ENCODE assay signal across 24 cellular contexts in genomic region chr6:167575201-167575696, GRCh38.
DNase-seq lines count a peak whose midpoint lies in the region; ATAC-seq, FAIRE-seq and TF ChIP-seq lines count a peak whose summit lies in the region.
"Had no signal": no experiment of that assay in that cellular context is flagged by ENCODE, and none has a peak within 500 bp of the region (broad histone marks: within the 10 kb centered on the region; RNA-seq: fewer than 3 reads in every experiment).

No MANE protein-coding gene starts in this region.

- 89 to 93% (median 92%) methylated on average over 20 to 22 of the region's 22 CpGs for WGBS in spleen, 5 donors

- no peak overlapping the region for H3K27ac ChIP-seq in astrocyte (ENCODE audit: low read depth, low read length)
- peak overlapping the region in 7 of 8 donors; percentile 63 to 77 (median 75) for H3K27ac ChIP-seq in spleen

- DNase-seq in DMS153 (lab: John Stamatoyannopoulos, UW): peak; percentile 71
- DNase-seq in astrocyte (ENCODE audit: low read depth): no peak
- peak; percentile 68 for DNase-seq in left kidney (ENCODE audit: low read depth, low spot score)
- DNase-seq in spleen: no peak
- no peak for DNase-seq in activated CD4-positive, alpha-beta T cell treated with anti-CD3 and anti-CD28 coated beads, Interleukin-2, amount 10 ng/mL, durations not matched to agents 7 days and 5 days
- DNase-seq in progenitor cell of endocrine pancreas (ENCODE audit: low spot score, unreplicated experiment): no peak
- DNase-seq in NCI-H2196 (lab: John Stamatoyannopoulos, UW; ENCODE audit: unreplicated experiment): no peak
- DNase-seq: activated CD4-positive, CD25-positive, alpha-beta regulatory T cell; activated CD8-positive, alpha-beta T cell treated with anti-CD3 and anti-CD28 coated beads for 36 hours; activated gamma-delta T cell; activated naive CD8-positive, alpha-beta T cell treated with anti-CD3 and anti-CD28 coated beads, Interleukin-2, amount 50 U/mL, for 24 hours; cortex of kidney; DMS 273 treated with DMSO at 0.1 percent for 48 hours; GDM1; H9; NCI-H146; nephron progenitor cell; stimulated activated CD4-positive, alpha-beta T cell treated with anti-CD3 and anti-CD28 coated beads, Interleukin-4, amount 100 ng/mL, for 1 hour; stimulated activated naive CD4-positive, alpha-beta T cell treated with Interleukin-2 at 50 U/mL for 16 hours; SW 1271 had no signal

- H3K36me3 Mint-ChIP-seq in astrocyte (ENCODE audit: low read depth, unreplicated experiment) (peaks cover 3% of the 10 kb centered on the region), progenitor cell of endocrine pancreas (ENCODE audit: insufficient read depth) (no peaks in the 10 kb centered on the region)
- H3K36me3 Mint-ChIP-seq in activated CD4-positive, alpha-beta T cell treated with anti-CD3 and anti-CD28 coated beads, Interleukin-2, amount 10 ng/mL, durations not matched to agents 7 days and 5 days (ENCODE audit: low read depth): no peaks in the 10 kb centered on the region

- peak overlapping the region; percentile 70 for H3K4me2 ChIP-seq in astrocyte (ENCODE audit: low read length)

- H3K9me3 ChIP-seq in astrocyte (ENCODE audit: insufficient read depth, low read depth, low read length): no peaks in the 10 kb centered on the region
- no peaks in the 10 kb centered on the region for H3K9me3 ChIP-seq in spleen
- H3K9me3 ChIP-seq: heart right ventricle, tibial nerve had no signal

- no peak for FAIRE-seq in astrocyte (lab: Jason Lieb, UNC)

- H4K20me1 ChIP-seq in astrocyte (ENCODE audit: insufficient read depth, low read length): no peaks in the 10 kb centered on the region

- peaks cover 46% of the 10 kb centered on the region for H3K27me3 Mint-ChIP-seq in astrocyte (ENCODE audit: low read depth, unreplicated experiment)
- no peaks in the 10 kb centered on the region for H3K27me3 Mint-ChIP-seq in activated CD4-positive, alpha-beta T cell treated with anti-CD3 and anti-CD28 coated beads, Interleukin-2, amount 10 ng/mL, durations not matched to agents 7 days and 5 days
- H3K27me3 Mint-ChIP-seq in progenitor cell of endocrine pancreas: peaks cover 7% of the 10 kb centered on the region

- peaks cover 3% of the 10 kb centered on the region for H3K9me3 Mint-ChIP-seq in astrocyte (ENCODE audit: unreplicated experiment)
- H3K9me3 Mint-ChIP-seq in activated CD4-positive, alpha-beta T cell treated with anti-CD3 and anti-CD28 coated beads, Interleukin-2, amount 10 ng/mL, durations not matched to agents 7 days and 5 days: no peaks in the 10 kb centered on the region
- H3K9me3 Mint-ChIP-seq in progenitor cell of endocrine pancreas (ENCODE audit: low read depth): no peaks in the 10 kb centered on the region
- H3K9me3 Mint-ChIP-seq: activated CD8-positive, alpha-beta T cell treated with anti-CD3 and anti-CD28 coated beads for 36 hours; activated naive CD8-positive, alpha-beta T cell treated with anti-CD3 and anti-CD28 coated beads, Interleukin-2, amount 50 U/mL, for 24 hours; H9; nephron progenitor cell had no signal

- no peak overlapping the region for H3K27ac Mint-ChIP-seq in astrocyte (ENCODE audit: unreplicated experiment)
- H3K27ac Mint-ChIP-seq in activated CD4-positive, alpha-beta T cell treated with anti-CD3 and anti-CD28 coated beads, Interleukin-2, amount 10 ng/mL, durations not matched to agents 7 days and 5 days: no peak overlapping the region
- no peak overlapping the region for H3K27ac Mint-ChIP-seq in progenitor cell of endocrine pancreas
- H3K27ac Mint-ChIP-seq: activated CD8-positive, alpha-beta T cell treated with anti-CD3 and anti-CD28 coated beads for 36 hours; activated naive CD8-positive, alpha-beta T cell treated with anti-CD3 and anti-CD28 coated beads, Interleukin-2, amount 50 U/mL, for 24 hours; H9; nephron progenitor cell had no signal

- POLR2A ChIA-PET in activated CD4-positive, alpha-beta T cell treated with anti-CD3 and anti-CD28 coated beads, Interleukin-2, amount 10 ng/mL, durations not matched to agents 7 days and 5 days (lab: Charles Lee): no interaction called here

- H3K4me1 Mint-ChIP-seq in astrocyte (ENCODE audit: low read depth, unreplicated experiment) (no peaks in the 10 kb centered on the region), progenitor cell of endocrine pancreas (ENCODE audit: low read depth) (peaks cover 26% of the 10 kb centered on the region)
- H3K4me1 Mint-ChIP-seq in activated CD4-positive, alpha-beta T cell treated with anti-CD3 and anti-CD28 coated beads, Interleukin-2, amount 10 ng/mL, durations not matched to agents 7 days and 5 days: no peaks in the 10 kb centered on the region
- H3K4me1 Mint-ChIP-seq: activated naive CD8-positive, alpha-beta T cell treated with anti-CD3 and anti-CD28 coated beads, Interleukin-2, amount 50 U/mL, for 24 hours had no signal

- H3K4me3 ChIP-seq in astrocyte (ENCODE audit: insufficient read depth, low read depth, low read length) (no peak overlapping the region), spleen (no peak overlapping the region)
- H3K4me3 ChIP-seq: tibial nerve had no signal

- ATAC-seq in HG03460 (IDR thresholded peaks at IDR 0.05; ENCODE audit: unreplicated experiment): no peak
- ATAC-seq: activated CD8-positive, alpha-beta T cell treated with anti-CD3 and anti-CD28 coated beads for 36 hours; activated naive CD8-positive, alpha-beta T cell treated with anti-CD3 and anti-CD28 coated beads, Interleukin-2, amount 50 U/mL, for 24 hours; left lobe of liver had no signal

- TF ChIP-seq POLR2A in spleen (IDR thresholded peaks at IDR 0.05): no peak

- H3K79me2 ChIP-seq in astrocyte (ENCODE audit: insufficient read depth, low read length): no peaks in the 10 kb centered on the region

- H3K27me3 ChIP-seq in astrocyte (ENCODE audit: insufficient read depth, low read length) (peaks cover 3% of the 10 kb centered on the region), spleen (replicated peaks in 1 of 7) (no peaks in the 10 kb centered on the region)
- H3K27me3 ChIP-seq: heart right ventricle, tibial nerve had no signal

- intact Hi-C loops in spleen (cut with DNase I; ENCODE audit: low total_unique reads): no loop called here

- H2AFZ ChIP-seq in astrocyte (ENCODE audit: low read depth, low read length): peak overlapping the region; percentile 71

- TF ChIP-seq CTCF in astrocyte (IDR thresholded peaks at IDR 0.05; ENCODE audit: insufficient read depth, low read depth, low read length) (no peak), spleen (IDR thresholded peaks at IDR 0.05 in 8 of 11, conservative IDR thresholded peaks at IDR 0.05 in 3 of 11) (no peak), progenitor cell of endocrine pancreas (IDR thresholded peaks at IDR 0.05; ENCODE audit: unreplicated experiment) (no peak)

- H3K4me3 Mint-ChIP-seq in astrocyte (ENCODE audit: unreplicated experiment): no peak overlapping the region
- H3K4me3 Mint-ChIP-seq in activated CD4-positive, alpha-beta T cell treated with anti-CD3 and anti-CD28 coated beads, Interleukin-2, amount 10 ng/mL, durations not matched to agents 7 days and 5 days: no peak overlapping the region
- H3K4me3 Mint-ChIP-seq in progenitor cell of endocrine pancreas (ENCODE audit: low read depth): no peak overlapping the region
- H3K4me3 Mint-ChIP-seq: activated CD8-positive, alpha-beta T cell treated with anti-CD3 and anti-CD28 coated beads for 36 hours; activated naive CD8-positive, alpha-beta T cell treated with anti-CD3 and anti-CD28 coated beads, Interleukin-2, amount 50 U/mL, for 24 hours; H9 had no signal

- H3K9ac ChIP-seq in astrocyte (ENCODE audit: low read length): no peak overlapping the region

- CTCF ChIA-PET in activated CD4-positive, alpha-beta T cell treated with anti-CD3 and anti-CD28 coated beads, Interleukin-2, amount 10 ng/mL, durations not matched to agents 7 days and 5 days (lab: Charles Lee): no interaction called here

- H3K4me1 ChIP-seq in astrocyte (ENCODE audit: insufficient read depth, low read length): no peaks in the 10 kb centered on the region
- no peaks in the 10 kb centered on the region for H3K4me1 ChIP-seq in spleen

- H3K36me3 ChIP-seq in astrocyte (ENCODE audit: insufficient read depth, low read length): no peaks in the 10 kb centered on the region
- H3K36me3 ChIP-seq in spleen: no peaks in the 10 kb centered on the region
- H3K36me3 ChIP-seq: heart right ventricle, tibial nerve had no signal

Comparison
In these comparisons a context has a peak if more than half of its experiments do, and no peak if none do; other contexts are left out.
1. DNase-seq: peak in DMS153 (single experiment) and left kidney (single experiment); none in astrocyte (single experiment), spleen (single experiment), activated CD4-positive, alpha-beta T cell treated with anti-CD3 and anti-CD28 coated beads, Interleukin-2, amount 10 ng/mL, durations not matched to agents 7 days and 5 days (single experiment), progenitor cell of endocrine pancreas (single experiment) and NCI-H2196 (single experiment).